In the genomic region with DNA sequence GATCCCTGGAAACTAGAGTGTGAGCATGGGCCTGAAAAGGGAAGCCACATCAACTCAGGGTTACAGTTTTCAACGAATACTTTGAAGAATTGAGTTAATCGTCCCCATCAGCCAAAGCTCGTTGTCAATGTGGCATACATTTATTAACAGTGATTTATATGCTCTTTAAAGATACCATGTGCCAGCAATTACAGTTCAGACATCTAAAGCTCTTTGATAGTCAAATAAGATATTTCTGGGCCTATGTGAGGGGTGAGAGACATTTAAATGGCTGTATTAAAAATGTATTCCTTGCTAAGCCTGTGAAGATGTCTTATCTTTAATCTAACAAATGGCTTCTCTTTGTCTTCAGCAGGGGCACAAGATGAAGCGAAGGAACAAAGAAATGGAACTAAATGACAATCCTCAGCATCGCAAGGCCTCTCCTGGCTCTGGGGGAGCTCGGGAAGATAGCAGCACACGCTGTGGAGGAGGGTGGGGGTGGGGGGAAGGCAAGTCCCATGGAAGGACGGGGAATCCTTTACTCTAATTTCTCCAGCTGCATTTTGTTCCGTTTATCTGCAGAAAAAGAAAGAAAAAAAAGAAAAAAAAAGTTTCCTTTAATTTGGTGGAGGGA, we compare ENCODE assay signal across 2 cellular contexts.
TF ChIP-seq lines count a peak whose summit lies in the region.

No MANE protein-coding gene starts in this region.

TF ChIP-seq in GM23338, 12 proteins besides CTCF, POLR2A, EP300 and RAD21 (continues in another document):
- TF ChIP-seq ZNF114 (CRISPR knock-in tag; IDR thresholded peaks at IDR 0.05) (no peak), JUNB (IDR thresholded peaks at IDR 0.05; ENCODE audit: unreplicated experiment) (no peak), POLR2AphosphoS5 (IDR thresholded peaks at IDR 0.05; ENCODE audit: low read depth) (no peak), STAT1 (IDR thresholded peaks at IDR 0.05; ENCODE audit: unreplicated experiment) (no peak), EZH2phosphoT487 (IDR thresholded peaks at IDR 0.05; ENCODE audit: unreplicated experiment) (no peak), NANOG (IDR thresholded peaks at IDR 0.05; ENCODE audit: borderline replicate concordance) (no peak), EZH2 (IDR thresholded peaks at IDR 0.05; ENCODE audit: low read depth, unreplicated experiment) (no peak), CREB1 (CRISPR knock-in tag; IDR thresholded peaks at IDR 0.05; ENCODE audit: low read depth) (no peak), ZNF331 (CRISPR knock-in tag; IDR thresholded peaks at IDR 0.05; ENCODE audit: low read depth) (no peak)
- TF ChIP-seq, protein P1, sequence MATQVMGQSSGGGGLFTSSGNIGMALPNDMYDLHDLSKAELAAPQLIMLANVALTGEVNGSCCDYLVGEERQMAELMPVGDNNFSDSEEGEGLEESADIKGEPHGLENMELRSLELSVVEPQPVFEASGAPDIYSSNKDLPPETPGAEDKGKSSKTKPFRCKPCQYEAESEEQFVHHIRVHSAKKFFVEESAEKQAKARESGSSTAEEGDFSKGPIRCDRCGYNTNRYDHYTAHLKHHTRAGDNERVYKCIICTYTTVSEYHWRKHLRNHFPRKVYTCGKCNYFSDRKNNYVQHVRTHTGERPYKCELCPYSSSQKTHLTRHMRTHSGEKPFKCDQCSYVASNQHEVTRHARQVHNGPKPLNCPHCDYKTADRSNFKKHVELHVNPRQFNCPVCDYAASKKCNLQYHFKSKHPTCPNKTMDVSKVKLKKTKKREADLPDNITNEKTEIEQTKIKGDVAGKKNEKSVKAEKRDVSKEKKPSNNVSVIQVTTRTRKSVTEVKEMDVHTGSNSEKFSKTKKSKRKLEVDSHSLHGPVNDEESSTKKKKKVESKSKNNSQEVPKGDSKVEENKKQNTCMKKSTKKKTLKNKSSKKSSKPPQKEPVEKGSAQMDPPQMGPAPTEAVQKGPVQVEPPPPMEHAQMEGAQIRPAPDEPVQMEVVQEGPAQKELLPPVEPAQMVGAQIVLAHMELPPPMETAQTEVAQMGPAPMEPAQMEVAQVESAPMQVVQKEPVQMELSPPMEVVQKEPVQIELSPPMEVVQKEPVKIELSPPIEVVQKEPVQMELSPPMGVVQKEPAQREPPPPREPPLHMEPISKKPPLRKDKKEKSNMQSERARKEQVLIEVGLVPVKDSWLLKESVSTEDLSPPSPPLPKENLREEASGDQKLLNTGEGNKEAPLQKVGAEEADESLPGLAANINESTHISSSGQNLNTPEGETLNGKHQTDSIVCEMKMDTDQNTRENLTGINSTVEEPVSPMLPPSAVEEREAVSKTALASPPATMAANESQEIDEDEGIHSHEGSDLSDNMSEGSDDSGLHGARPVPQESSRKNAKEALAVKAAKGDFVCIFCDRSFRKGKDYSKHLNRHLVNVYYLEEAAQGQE (IDR thresholded peaks at IDR 0.05; ENCODE audit: unreplicated experiment) = no peak
- TF ChIP-seq, protein P2, sequence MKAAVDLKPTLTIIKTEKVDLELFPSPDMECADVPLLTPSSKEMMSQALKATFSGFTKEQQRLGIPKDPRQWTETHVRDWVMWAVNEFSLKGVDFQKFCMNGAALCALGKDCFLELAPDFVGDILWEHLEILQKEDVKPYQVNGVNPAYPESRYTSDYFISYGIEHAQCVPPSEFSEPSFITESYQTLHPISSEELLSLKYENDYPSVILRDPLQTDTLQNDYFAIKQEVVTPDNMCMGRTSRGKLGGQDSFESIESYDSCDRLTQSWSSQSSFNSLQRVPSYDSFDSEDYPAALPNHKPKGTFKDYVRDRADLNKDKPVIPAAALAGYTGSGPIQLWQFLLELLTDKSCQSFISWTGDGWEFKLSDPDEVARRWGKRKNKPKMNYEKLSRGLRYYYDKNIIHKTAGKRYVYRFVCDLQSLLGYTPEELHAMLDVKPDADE (IDR thresholded peaks at IDR 0.05) = no peak

TF ChIP-seq in WTC11, 78 proteins besides CTCF, POLR2A, EP300 and RAD21:
- TF ChIP-seq TP53 (CRISPR knock-in tag; IDR thresholded peaks at IDR 0.05) = no peak
- TF ChIP-seq, protein P3, sequence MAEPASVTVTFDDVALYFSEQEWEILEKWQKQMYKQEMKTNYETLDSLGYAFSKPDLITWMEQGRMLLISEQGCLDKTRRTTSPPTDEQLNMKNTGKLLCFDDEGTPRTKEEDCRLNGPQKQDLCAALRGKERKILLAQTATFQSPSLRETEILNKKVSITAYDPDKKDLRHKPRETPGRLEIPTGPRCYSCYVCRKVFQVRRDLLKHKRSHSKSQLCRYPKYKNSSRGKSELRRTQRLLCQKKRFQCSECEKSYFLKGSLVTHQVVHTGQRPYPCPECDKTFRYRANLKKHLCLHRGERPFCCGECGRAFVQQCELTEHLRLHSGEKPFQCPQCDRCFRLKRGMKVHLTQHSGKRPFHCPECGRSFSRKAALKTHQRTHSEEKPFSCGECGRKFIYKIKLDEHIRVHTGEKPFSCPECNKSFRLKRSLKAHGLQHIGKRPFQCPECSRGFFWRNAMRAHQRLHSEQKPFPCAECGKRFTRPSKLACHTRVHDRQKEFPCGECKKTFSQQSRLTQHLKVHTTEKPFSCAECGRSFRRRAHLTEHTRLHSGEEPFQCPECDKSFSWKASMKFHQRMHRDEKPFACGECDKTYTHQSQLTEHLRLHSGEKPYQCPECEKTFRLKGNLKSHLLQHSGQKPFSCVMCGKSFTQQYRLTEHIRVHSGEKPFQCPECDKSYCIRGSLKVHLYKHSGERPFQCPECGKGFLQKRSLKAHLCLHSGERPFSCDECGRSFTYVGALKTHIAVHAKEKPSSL (CRISPR knock-in tag; conservative IDR thresholded peaks at IDR 0.05) = no peak
- no peak for TF ChIP-seq ESRRA (CRISPR knock-in tag; IDR thresholded peaks at IDR 0.05; ENCODE audit: borderline replicate concordance)
- TF ChIP-seq FOXK1 (CRISPR knock-in tag; IDR thresholded peaks at IDR 0.05) = no peak
- TF ChIP-seq, protein P4, sequence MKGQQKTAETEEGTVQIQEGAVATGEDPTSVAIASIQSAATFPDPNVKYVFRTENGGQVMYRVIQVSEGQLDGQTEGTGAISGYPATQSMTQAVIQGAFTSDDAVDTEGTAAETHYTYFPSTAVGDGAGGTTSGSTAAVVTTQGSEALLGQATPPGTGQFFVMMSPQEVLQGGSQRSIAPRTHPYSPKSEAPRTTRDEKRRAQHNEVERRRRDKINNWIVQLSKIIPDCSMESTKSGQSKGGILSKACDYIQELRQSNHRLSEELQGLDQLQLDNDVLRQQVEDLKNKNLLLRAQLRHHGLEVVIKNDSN (CRISPR knock-in tag; IDR thresholded peaks at IDR 0.05) = no peak
- no peak for TF ChIP-seq PRRX2 (CRISPR knock-in tag; IDR thresholded peaks at IDR 0.05)
- no peak for TF ChIP-seq JAZF1 (CRISPR knock-in tag; IDR thresholded peaks at IDR 0.05)
- TF ChIP-seq, protein P5, sequence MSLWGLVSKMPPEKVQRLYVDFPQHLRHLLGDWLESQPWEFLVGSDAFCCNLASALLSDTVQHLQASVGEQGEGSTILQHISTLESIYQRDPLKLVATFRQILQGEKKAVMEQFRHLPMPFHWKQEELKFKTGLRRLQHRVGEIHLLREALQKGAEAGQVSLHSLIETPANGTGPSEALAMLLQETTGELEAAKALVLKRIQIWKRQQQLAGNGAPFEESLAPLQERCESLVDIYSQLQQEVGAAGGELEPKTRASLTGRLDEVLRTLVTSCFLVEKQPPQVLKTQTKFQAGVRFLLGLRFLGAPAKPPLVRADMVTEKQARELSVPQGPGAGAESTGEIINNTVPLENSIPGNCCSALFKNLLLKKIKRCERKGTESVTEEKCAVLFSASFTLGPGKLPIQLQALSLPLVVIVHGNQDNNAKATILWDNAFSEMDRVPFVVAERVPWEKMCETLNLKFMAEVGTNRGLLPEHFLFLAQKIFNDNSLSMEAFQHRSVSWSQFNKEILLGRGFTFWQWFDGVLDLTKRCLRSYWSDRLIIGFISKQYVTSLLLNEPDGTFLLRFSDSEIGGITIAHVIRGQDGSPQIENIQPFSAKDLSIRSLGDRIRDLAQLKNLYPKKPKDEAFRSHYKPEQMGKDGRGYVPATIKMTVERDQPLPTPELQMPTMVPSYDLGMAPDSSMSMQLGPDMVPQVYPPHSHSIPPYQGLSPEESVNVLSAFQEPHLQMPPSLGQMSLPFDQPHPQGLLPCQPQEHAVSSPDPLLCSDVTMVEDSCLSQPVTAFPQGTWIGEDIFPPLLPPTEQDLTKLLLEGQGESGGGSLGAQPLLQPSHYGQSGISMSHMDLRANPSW (CRISPR knock-in tag; conservative IDR thresholded peaks at IDR 0.05; ENCODE audit: low read depth) = no peak
- no peak for TF ChIP-seq ZNF232 (CRISPR knock-in tag; IDR thresholded peaks at IDR 0.05)
- no peak for TF ChIP-seq ZNF317 (CRISPR knock-in tag; IDR thresholded peaks at IDR 0.05; ENCODE audit: borderline replicate concordance, low read depth)
- TF ChIP-seq, protein P6, sequence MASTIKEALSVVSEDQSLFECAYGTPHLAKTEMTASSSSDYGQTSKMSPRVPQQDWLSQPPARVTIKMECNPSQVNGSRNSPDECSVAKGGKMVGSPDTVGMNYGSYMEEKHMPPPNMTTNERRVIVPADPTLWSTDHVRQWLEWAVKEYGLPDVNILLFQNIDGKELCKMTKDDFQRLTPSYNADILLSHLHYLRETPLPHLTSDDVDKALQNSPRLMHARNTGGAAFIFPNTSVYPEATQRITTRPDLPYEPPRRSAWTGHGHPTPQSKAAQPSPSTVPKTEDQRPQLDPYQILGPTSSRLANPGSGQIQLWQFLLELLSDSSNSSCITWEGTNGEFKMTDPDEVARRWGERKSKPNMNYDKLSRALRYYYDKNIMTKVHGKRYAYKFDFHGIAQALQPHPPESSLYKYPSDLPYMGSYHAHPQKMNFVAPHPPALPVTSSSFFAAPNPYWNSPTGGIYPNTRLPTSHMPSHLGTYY (CRISPR knock-in tag; IDR thresholded peaks at IDR 0.05) = no peak
- TF ChIP-seq ETV6 (CRISPR knock-in tag; IDR thresholded peaks at IDR 0.05) = no peak
- TF ChIP-seq, protein P7, sequence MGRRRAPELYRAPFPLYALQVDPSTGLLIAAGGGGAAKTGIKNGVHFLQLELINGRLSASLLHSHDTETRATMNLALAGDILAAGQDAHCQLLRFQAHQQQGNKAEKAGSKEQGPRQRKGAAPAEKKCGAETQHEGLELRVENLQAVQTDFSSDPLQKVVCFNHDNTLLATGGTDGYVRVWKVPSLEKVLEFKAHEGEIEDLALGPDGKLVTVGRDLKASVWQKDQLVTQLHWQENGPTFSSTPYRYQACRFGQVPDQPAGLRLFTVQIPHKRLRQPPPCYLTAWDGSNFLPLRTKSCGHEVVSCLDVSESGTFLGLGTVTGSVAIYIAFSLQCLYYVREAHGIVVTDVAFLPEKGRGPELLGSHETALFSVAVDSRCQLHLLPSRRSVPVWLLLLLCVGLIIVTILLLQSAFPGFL (CRISPR knock-in tag; IDR thresholded peaks at IDR 0.05; ENCODE audit: borderline replicate concordance) = no peak
- no peak for TF ChIP-seq CREB1 (CRISPR knock-in tag; IDR thresholded peaks at IDR 0.05)
- TF ChIP-seq GTF2I (CRISPR knock-in tag; conservative IDR thresholded peaks at IDR 0.05) = no peak
- TF ChIP-seq, protein P8, sequence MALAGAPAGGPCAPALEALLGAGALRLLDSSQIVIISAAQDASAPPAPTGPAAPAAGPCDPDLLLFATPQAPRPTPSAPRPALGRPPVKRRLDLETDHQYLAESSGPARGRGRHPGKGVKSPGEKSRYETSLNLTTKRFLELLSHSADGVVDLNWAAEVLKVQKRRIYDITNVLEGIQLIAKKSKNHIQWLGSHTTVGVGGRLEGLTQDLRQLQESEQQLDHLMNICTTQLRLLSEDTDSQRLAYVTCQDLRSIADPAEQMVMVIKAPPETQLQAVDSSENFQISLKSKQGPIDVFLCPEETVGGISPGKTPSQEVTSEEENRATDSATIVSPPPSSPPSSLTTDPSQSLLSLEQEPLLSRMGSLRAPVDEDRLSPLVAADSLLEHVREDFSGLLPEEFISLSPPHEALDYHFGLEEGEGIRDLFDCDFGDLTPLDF (CRISPR knock-in tag; IDR thresholded peaks at IDR 0.05) = no peak
- no peak for TF ChIP-seq TEAD1 (CRISPR knock-in tag; IDR thresholded peaks at IDR 0.05)
- TF ChIP-seq SOX15 (CRISPR knock-in tag; IDR thresholded peaks at IDR 0.05) = no peak
- TF ChIP-seq, protein P9, sequence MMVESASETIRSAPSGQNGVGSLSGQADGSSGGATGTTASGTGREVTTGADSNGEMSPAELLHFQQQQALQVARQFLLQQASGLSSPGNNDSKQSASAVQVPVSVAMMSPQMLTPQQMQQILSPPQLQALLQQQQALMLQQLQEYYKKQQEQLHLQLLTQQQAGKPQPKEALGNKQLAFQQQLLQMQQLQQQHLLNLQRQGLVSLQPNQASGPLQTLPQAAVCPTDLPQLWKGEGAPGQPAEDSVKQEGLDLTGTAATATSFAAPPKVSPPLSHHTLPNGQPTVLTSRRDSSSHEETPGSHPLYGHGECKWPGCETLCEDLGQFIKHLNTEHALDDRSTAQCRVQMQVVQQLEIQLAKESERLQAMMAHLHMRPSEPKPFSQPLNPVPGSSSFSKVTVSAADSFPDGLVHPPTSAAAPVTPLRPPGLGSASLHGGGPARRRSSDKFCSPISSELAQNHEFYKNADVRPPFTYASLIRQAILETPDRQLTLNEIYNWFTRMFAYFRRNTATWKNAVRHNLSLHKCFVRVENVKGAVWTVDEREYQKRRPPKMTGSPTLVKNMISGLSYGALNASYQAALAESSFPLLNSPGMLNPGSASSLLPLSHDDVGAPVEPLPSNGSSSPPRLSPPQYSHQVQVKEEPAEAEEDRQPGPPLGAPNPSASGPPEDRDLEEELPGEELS (CRISPR knock-in tag; IDR thresholded peaks at IDR 0.05) = no peak
- TF ChIP-seq ZNF263 (CRISPR knock-in tag; IDR thresholded peaks at IDR 0.05; ENCODE audit: low read depth) = no peak
